1 cellular context compared by ENCODE assay signal in the genomic region with DNA sequence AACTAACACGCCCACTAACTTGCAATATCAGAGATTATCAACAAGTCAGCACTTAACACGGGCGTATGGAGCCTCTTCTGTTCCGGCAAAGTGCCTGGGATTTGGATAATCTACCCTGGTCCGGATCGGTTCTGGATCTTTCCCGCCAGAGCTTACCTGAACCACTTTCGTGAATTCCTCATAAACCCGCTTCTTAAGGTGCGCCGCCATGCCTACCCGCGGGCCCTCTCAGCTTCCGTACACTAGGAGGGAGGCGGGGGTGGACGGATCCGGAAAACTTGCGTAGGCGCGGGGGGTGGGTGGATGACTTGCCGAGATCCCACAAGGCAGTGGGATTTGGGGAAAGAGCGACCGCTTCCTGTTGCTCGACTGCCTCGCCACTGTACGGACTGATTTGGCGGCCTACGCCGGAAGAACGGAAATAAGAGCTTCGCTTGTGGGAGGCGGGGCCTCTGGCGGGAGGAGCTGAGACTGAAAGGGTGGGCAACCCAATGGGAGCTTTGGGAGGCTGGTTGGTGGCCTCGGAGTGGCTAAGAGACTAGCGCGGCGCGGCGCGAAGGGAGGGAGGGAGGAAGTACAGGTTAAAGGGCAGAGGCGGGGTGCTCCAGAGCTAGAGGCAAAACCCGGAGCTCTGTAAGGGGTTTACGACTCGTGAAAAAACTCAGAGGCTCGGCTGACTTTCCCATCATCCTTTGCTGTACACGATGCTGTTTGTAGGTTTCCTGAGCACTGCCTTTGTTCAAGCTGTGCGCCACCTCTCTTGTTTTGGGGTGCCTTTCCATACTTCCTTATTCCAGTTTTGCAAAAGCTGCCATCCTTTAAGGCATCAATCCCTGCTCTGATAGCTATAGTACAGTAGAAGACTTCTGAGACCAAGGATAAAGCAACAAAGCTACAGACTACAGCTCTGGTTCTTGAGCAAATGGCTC.
TF ChIP-seq lines count a peak whose summit lies in the region.

A gene with protein sequence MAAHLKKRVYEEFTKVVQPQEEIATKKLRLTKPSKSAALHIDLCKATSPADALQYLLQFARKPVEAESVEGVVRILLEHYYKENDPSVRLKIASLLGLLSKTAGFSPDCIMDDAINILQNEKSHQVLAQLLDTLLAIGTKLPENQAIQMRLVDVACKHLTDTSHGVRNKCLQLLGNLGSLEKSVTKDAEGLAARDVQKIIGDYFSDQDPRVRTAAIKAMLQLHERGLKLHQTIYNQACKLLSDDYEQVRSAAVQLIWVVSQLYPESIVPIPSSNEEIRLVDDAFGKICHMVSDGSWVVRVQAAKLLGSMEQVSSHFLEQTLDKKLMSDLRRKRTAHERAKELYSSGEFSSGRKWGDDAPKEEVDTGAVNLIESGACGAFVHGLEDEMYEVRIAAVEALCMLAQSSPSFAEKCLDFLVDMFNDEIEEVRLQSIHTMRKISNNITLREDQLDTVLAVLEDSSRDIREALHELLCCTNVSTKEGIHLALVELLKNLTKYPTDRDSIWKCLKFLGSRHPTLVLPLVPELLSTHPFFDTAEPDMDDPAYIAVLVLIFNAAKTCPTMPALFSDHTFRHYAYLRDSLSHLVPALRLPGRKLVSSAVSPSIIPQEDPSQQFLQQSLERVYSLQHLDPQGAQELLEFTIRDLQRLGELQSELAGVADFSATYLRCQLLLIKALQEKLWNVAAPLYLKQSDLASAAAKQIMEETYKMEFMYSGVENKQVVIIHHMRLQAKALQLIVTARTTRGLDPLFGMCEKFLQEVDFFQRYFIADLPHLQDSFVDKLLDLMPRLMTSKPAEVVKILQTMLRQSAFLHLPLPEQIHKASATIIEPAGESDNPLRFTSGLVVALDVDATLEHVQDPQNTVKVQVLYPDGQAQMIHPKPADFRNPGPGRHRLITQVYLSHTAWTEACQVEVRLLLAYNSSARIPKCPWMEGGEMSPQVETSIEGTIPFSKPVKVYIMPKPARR (minus strand): TSS at position 235 of the 929 bp plus-strand sequence. CDS start 25 bp downstream, at position 210.

TF ChIP-seq in HepG2, 621 proteins besides CTCF, POLR2A, EP300 and RAD21 (continued from another document and continues in another):
- TF ChIP-seq, protein P1, sequence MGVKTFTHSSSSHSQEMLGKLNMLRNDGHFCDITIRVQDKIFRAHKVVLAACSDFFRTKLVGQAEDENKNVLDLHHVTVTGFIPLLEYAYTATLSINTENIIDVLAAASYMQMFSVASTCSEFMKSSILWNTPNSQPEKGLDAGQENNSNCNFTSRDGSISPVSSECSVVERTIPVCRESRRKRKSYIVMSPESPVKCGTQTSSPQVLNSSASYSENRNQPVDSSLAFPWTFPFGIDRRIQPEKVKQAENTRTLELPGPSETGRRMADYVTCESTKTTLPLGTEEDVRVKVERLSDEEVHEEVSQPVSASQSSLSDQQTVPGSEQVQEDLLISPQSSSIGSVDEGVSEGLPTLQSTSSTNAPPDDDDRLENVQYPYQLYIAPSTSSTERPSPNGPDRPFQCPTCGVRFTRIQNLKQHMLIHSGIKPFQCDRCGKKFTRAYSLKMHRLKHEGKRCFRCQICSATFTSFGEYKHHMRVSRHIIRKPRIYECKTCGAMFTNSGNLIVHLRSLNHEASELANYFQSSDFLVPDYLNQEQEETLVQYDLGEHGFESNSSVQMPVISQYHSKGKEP (CRISPR knock-in tag; IDR thresholded peaks at IDR 0.05): 0 out of 2 replicates have a peak, but pooled peaks have one; percentile 42
- TF ChIP-seq MED1 (CRISPR knock-in tag; IDR thresholded peaks at IDR 0.05) (peak; percentile 72; the same call in 1 of the 2 replicates), XBP1 (CRISPR knock-in tag; IDR thresholded peaks at IDR 0.05) (no peak), KIAA2018 (CRISPR knock-in tag; IDR thresholded peaks at IDR 0.05; ENCODE audit: borderline replicate concordance) (0 out of 2 replicates have a peak, but pooled peaks have one; percentile 40), SMAD1 (CRISPR knock-in tag; IDR thresholded peaks at IDR 0.05; ENCODE audit: borderline replicate concordance, low read depth) (no peak), TEAD3 (CRISPR knock-in tag; optimal IDR thresholded peaks at IDR 0.05; ENCODE audit: borderline replicate concordance) (peak; percentile 16), IRF2 (CRISPR knock-in tag; IDR thresholded peaks at IDR 0.05) (peak; percentile 88), CENPX (CRISPR knock-in tag; IDR thresholded peaks at IDR 0.05) (no peak), MYC (CRISPR knock-in tag; IDR thresholded peaks at IDR 0.05; ENCODE audit: borderline replicate concordance) (peak; percentile 86), KLF12 (CRISPR knock-in tag; IDR thresholded peaks at IDR 0.05; ENCODE audit: borderline replicate concordance) (0 out of 2 replicates have a peak, but pooled peaks have one; percentile 17), GTF3A (CRISPR knock-in tag; conservative IDR thresholded peaks at IDR 0.05) (no peak; the same call in 1 of the 2 replicates), BCL3 (CRISPR knock-in tag; IDR thresholded peaks at IDR 0.05) (no peak), ATM (IDR thresholded peaks at IDR 0.05; ENCODE audit: borderline replicate concordance) (no peak), ZZZ3 (CRISPR knock-in tag; IDR thresholded peaks at IDR 0.05; ENCODE audit: borderline replicate concordance) (peak; percentile 78; the same call in 1 of the 2 replicates), CREB1 (IDR thresholded peaks at IDR 0.05) (peak; percentile 78), CREB1 (CRISPR knock-in tag; IDR thresholded peaks at IDR 0.05) (peak; percentile 94), ZNF326 (CRISPR knock-in tag; IDR thresholded peaks at IDR 0.05; ENCODE audit: borderline replicate concordance) (no peak), PATZ1 (CRISPR knock-in tag; IDR thresholded peaks at IDR 0.05) (peak; percentile 79), YY1 (IDR thresholded peaks at IDR 0.05; ENCODE audit: insufficient read depth, insufficient replicate concordance, low read depth, low read length) (peak; percentile 94), ZC3H4 (CRISPR knock-in tag; IDR thresholded peaks at IDR 0.05; ENCODE audit: borderline replicate concordance) (no peak), HMG20B (CRISPR knock-in tag; conservative IDR thresholded peaks at IDR 0.05) (0 out of 2 replicates have a peak, but pooled peaks have one; percentile 6), ZNF549 (CRISPR knock-in tag; IDR thresholded peaks at IDR 0.05) (no peak), SALL2 (CRISPR knock-in tag; IDR thresholded peaks at IDR 0.05) (0 out of 2 replicates have a peak, but pooled peaks have one; percentile 38), DPF2 (CRISPR knock-in tag; IDR thresholded peaks at IDR 0.05; ENCODE audit: borderline replicate concordance, low read depth) (no peak), ZNF569 (CRISPR knock-in tag; IDR thresholded peaks at IDR 0.05; ENCODE audit: borderline replicate concordance) (peak; percentile 87; the same call in 1 of the 2 replicates), ZNF83 (CRISPR knock-in tag; IDR thresholded peaks at IDR 0.05; ENCODE audit: borderline replicate concordance) (no peak), ZFP82 (CRISPR knock-in tag; IDR thresholded peaks at IDR 0.05; ENCODE audit: borderline replicate concordance) (no peak), CC2D1A (CRISPR knock-in tag; IDR thresholded peaks at IDR 0.05) (no peak), ZNF784 (CRISPR knock-in tag; IDR thresholded peaks at IDR 0.05; ENCODE audit: borderline replicate concordance) (no peak), RELA (CRISPR knock-in tag; IDR thresholded peaks at IDR 0.05) (no peak)
- TF ChIP-seq, protein P2, sequence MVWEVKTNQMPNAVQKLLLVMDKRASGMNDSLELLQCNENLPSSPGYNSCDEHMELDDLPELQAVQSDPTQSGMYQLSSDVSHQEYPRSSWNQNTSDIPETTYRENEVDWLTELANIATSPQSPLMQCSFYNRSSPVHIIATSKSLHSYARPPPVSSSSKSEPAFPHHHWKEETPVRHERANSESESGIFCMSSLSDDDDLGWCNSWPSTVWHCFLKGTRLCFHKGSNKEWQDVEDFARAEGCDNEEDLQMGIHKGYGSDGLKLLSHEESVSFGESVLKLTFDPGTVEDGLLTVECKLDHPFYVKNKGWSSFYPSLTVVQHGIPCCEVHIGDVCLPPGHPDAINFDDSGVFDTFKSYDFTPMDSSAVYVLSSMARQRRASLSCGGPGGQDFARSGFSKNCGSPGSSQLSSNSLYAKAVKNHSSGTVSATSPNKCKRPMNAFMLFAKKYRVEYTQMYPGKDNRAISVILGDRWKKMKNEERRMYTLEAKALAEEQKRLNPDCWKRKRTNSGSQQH (CRISPR knock-in tag; IDR thresholded peaks at IDR 0.05; ENCODE audit: low read depth): no peak; the same call in 1 of the 2 replicates
